In the genomic region with DNA sequence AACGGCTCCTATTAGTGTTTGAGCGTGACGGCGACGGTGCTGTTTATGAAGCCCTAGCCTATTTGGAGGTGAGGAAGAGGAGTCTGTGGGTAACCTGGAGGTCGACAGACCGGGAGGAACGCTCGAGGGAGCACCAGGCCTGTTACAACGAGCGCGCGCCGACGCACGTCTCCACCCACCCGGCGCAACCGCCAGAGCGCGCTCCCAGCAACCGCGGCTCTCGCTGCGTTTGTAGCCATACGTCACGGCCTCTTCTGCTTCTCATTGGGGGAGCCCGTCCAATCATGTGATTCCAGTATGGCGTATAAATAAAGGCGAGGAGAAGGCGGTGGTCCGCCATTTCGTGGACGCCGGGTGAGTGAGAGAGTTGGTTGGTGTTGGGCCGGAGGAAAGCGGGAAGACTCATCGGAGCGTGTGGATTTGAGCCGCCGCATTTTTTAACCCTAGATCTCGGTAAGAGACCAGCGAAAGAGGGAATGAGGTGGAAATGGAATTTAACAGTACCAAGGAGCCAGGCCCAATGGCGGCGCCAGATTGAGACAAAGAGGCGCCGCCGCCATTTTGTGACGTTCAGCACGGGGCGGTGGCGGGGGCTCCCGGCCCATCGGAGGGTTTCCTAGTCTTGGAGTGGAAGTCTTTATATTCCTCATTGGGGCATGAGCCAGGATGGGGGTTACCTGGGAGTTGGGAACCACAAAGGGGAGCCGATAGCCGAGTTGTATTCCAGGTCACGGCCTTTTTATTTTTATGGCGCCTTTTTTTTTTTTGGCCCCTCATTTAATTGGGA, we compare ENCODE assay signal across 8 cellular contexts. TPM values are rescaled to one million over a fixed set of nuclear protein-coding genes. Genes with fewer than 3 reads are reported as not detected.
DNase-seq lines count a peak whose midpoint lies in the region; FAIRE-seq and TF ChIP-seq lines count a peak whose summit lies in the region.

A gene (plus strand): TSS at position 334 of the 787 bp plus-strand sequence. CDS start 2,401 bp downstream, outside the sequence.

- H3K4me3 Mint-ChIP-seq in HFFc6, result peak within 1 kb of the TSS; percentile 96
- H3K4me3 Mint-ChIP-seq in activated naive CD4-positive, alpha-beta T cell treated with anti-CD3 and anti-CD28 coated beads for 36 hours, result peak within 1 kb of the TSS; percentile 92

- peaks cover 22% of the 10 kb centered on the region for H3K27me3 Mint-ChIP-seq in HFFc6 (ENCODE audit: insufficient read depth)
- no peaks in the 10 kb centered on the region for H3K27me3 Mint-ChIP-seq in activated naive CD4-positive, alpha-beta T cell treated with anti-CD3 and anti-CD28 coated beads for 36 hours (ENCODE audit: low read depth)

- H3K27ac Mint-ChIP-seq in HFFc6, result peak within 1 kb of the TSS; percentile 99
- H3K27ac Mint-ChIP-seq in activated naive CD4-positive, alpha-beta T cell treated with anti-CD3 and anti-CD28 coated beads for 36 hours, result peak within 1 kb of the TSS; percentile 98

- H3K9me3 Mint-ChIP-seq in HFFc6, result peaks cover 23% of the 10 kb centered on the region
- H3K9me3 Mint-ChIP-seq in activated naive CD4-positive, alpha-beta T cell treated with anti-CD3 and anti-CD28 coated beads for 36 hours, result no peaks in the 10 kb centered on the region

- H3K27ac ChIP-seq in neutrophil, result peak within 1 kb of the TSS; percentile 96
- H3K27ac ChIP-seq in substantia nigra (ENCODE audit: low read depth, low read length, poor library complexity, severe bottlenecking), result peak within 1 kb of the TSS; percentile 97

- H3K9me3 ChIP-seq in neutrophil, result no peaks in the 10 kb centered on the region

- DNase-seq in HFFc6 (peak; percentile 98), NAMALWA (ENCODE audit: low spot score) (peak; percentile 98), SK-N-DZ (ENCODE audit: low spot score) (peak; percentile 98), frontal cortex (ENCODE audit: low spot score in 2 of 2) (peak; percentile 86 to 92), substantia nigra (lab: John Stamatoyannopoulos, UW) (peak; percentile 54 to 99 (median 96))
- peak; percentile 98 for DNase-seq in activated naive CD4-positive, alpha-beta T cell treated with anti-CD3 and anti-CD28 coated beads for 36 hours

- H3K36me3 ChIP-seq in neutrophil, result peaks cover 27% of the 10 kb centered on the region

- H3K4me3 ChIP-seq in GM08714 (ENCODE audit: low read length) (peak within 1 kb of the TSS; percentile 96), neutrophil (ENCODE audit: low read depth in 1 of 2, low read length in 1 of 2) (peak within 1 kb of the TSS; percentile 87 to 97)

- peaks cover 53% of the 10 kb centered on the region for H3K36me3 Mint-ChIP-seq in HFFc6 (ENCODE audit: low read depth)
- H3K36me3 Mint-ChIP-seq in activated naive CD4-positive, alpha-beta T cell treated with anti-CD3 and anti-CD28 coated beads for 36 hours (ENCODE audit: low read depth), result peaks cover 49% of the 10 kb centered on the region

- FAIRE-seq in frontal cortex (lab: Jason Lieb, UNC), result peak; percentile 60

- peaks cover 42 to 56% of the 10 kb centered on the region in 2 experiments for H3K4me1 ChIP-seq in neutrophil (ENCODE audit: control insufficient read depth in 1 of 2, insufficient read depth in 1 of 2, low read depth in 1 of 2, low read length in 1 of 2)

- TF ChIP-seq CTCF in HFFc6 (IDR thresholded peaks at IDR 0.05) (peak; percentile 76), neutrophil (IDR thresholded peaks at IDR 0.05) (peak; percentile 84)

- intact Hi-C loops in activated naive CD4-positive, alpha-beta T cell treated with anti-CD3 and anti-CD28 coated beads for 36 hours (cut with micrococcal nuclease), result loop anchor here (1.0 to 10.0 kb wide), 8 partner anchors 11 to 567 kb away; a partner anchor contains a TSS

- H3K27me3 ChIP-seq in neutrophil, result no peaks in the 10 kb centered on the region

- H3K4me1 Mint-ChIP-seq in HFFc6 (ENCODE audit: low read depth), result peaks cover 59% of the 10 kb centered on the region
- peaks cover 31% of the 10 kb centered on the region for H3K4me1 Mint-ChIP-seq in activated naive CD4-positive, alpha-beta T cell treated with anti-CD3 and anti-CD28 coated beads for 36 hours (ENCODE audit: low read depth)

- CTCF ChIA-PET in activated naive CD4-positive, alpha-beta T cell treated with anti-CD3 and anti-CD28 coated beads for 36 hours (lab: Charles Lee), result interaction anchor here (0.8 kb wide), 1 partner anchor 49 kb away, joined by 5 read pairs; no protein-coding TSS in a partner anchor

RNA-seq across cellular contexts. Expression of the gene that starts here (rescaled TPM):
- 100 to 1,000 TPM; 257 to 368 (median 330) TPM for total RNA-seq in HFFc6 (2021; fragmentation: NEBNext Ultra II Directional; extraction: Animal tissue kit (Norgen Biotek cat#: 25700))
- 189 and 228 TPM in 2 replicates for polyA plus RNA-seq in SK-N-DZ (2014; cell fraction: cytosol; rRNA removed)
- 227 and 252 TPM in 2 replicates for polyA plus RNA-seq in SK-N-DZ (2014; cell fraction: nucleus; rRNA removed)
- 100 to 1,000 TPM; 250 to 269 TPM for total RNA-seq in activated naive CD4-positive, alpha-beta T cell treated with anti-CD3 and anti-CD28 coated beads for 36 hours
- total RNA-seq in frontal cortex, result 217 TPM

Comparison
In these comparisons a context has a peak if more than half of its experiments do, and no peak if none do; other contexts are left out.
1. Peak in every context shown above with its lines: DNase-seq, H3K4me3 ChIP-seq and H3K27ac ChIP-seq.